Comparison of ENCODE assay signal across 8 cellular contexts in genomic region chr7:100837099-100837836, GRCh38. TPM values are rescaled to one million over a fixed set of nuclear protein-coding genes. Genes with fewer than 3 reads are reported as not detected.
A peak's percentile ranks its signal among the peaks of the same experiment; 100 is the strongest.
DNase-seq lines count a peak whose midpoint lies in the region; ATAC-seq and TF ChIP-seq lines count a peak whose summit lies in the region.

No MANE protein-coding gene starts in this region.

- H3K27me3 ChIP-seq in left lung: no peaks in the 10 kb centered on the region
- H3K27me3 ChIP-seq in HAP-1 (ENCODE audit: low read depth): no peaks in the 10 kb centered on the region

- H3K27ac ChIP-seq in left lung: peak overlapping the region; percentile 83 to 84

- H3K36me3 ChIP-seq in left lung: no peaks in the 10 kb centered on the region
- H3K36me3 ChIP-seq in HAP-1 (replicated peaks): no peaks in the 10 kb centered on the region

- H3K4me3 ChIP-seq in left lung: peak overlapping the region; percentile 24 to 48
- no peak overlapping the region for H3K4me3 ChIP-seq in HAP-1

- H3K9me3 ChIP-seq in left lung (no peaks in the 10 kb centered on the region), HAP-1 (no peaks in the 10 kb centered on the region)

- H3K4me1 ChIP-seq in left lung (peaks cover 6 to 19% of the 10 kb centered on the region in 2 donors), HAP-1 (peaks cover 7% of the 10 kb centered on the region)

- intact Hi-C loops in left lung (cut with DNase I): loop anchor here in 1 of 2 donors (5.0 kb wide), 1 partner anchor 35 kb away; no protein-coding TSS in a partner anchor

- in situ Hi-C loops in HAP-1 (cut with MboI; ENCODE audit: low sequenced_read_pairs): no loop called here

- peak; percentile 94 for ATAC-seq in left lung

- DNase-seq in DMS 273 treated with DMSO at 0.1 percent for 48 hours (lab: John Stamatoyannopoulos, UW) (peak; percentile 80), HCEC 1CT (peak; percentile 95), NCI-H2227 treated with DMSO at 0.1 percent for 48 hours (lab: John Stamatoyannopoulos, UW) (peak; percentile 96), dedifferentiated amniotic fluid mesenchymal stem cell (ENCODE audit: extremely low spot score) (peak; percentile 71), left lung (peak; percentile 90 to 96), HAP-1 (ENCODE audit: low spot score in 2 of 2) (no peak)
- peak; percentile 55 to 74 for DNase-seq in activated CD4-positive, alpha-beta T cell treated with anti-CD3 and anti-CD28 coated beads, Interleukin-2, amount 50 U/mL, for 24 hours (ENCODE audit: low read depth in 1 of 2, low spot score in 1 of 2)
- DNase-seq in stimulated activated CD4-positive, alpha-beta T cell treated with anti-CD3 and anti-CD28 coated beads, Interleukin-1b, Interleukin-23, amount 100 ng/mL, for 4 hours (ENCODE audit: low read depth in 2 of 2): peak; percentile 72

- TF ChIP-seq CTCF in left lung (IDR thresholded peaks at IDR 0.05): no peak

RNA-seq across cellular contexts. Expression of gene EPHB4, which starts 9.9 kb away (rescaled TPM):
- total RNA-seq in left lung: 10 to 100 TPM; 72.9 to 79.1 TPM

RNA-seq across cellular contexts. Expression of gene SLC12A9, which starts 15.2 kb away (rescaled TPM):
- total RNA-seq in left lung: 10 to 100 TPM; 35.7 to 49.9 TPM

RNA-seq across cellular contexts. Expression of gene TRIP6, which starts 29.9 kb away (rescaled TPM):
- 10 to 100 TPM; 72.9 to 84.9 TPM for total RNA-seq in left lung

RNA-seq across cellular contexts. Expression of gene SRRT, which starts 37.6 kb away (rescaled TPM):
- 100 to 1,000 TPM in 1 of 2 donors, 10 to 100 TPM in 1; 91.4 to 119 TPM for total RNA-seq in left lung

RNA-seq across cellular contexts. Expression of gene UFSP1, which starts 52.2 kb away (rescaled TPM):
- total RNA-seq in left lung: 1 to 10 TPM; 1.8 to 4.4 TPM

Comparison
In these comparisons a context has a peak if more than half of its experiments do, and no peak if none do; other contexts are left out.
1. DNase-seq: peak in DMS 273 treated with DMSO at 0.1 percent for 48 hours (single experiment), HCEC 1CT (single experiment), NCI-H2227 treated with DMSO at 0.1 percent for 48 hours (single experiment), activated CD4-positive, alpha-beta T cell treated with anti-CD3 and anti-CD28 coated beads, Interleukin-2, amount 50 U/mL, for 24 hours (2 of 2), dedifferentiated amniotic fluid mesenchymal stem cell (single experiment), left lung (2 of 2) and stimulated activated CD4-positive, alpha-beta T cell treated with anti-CD3 and anti-CD28 coated beads, Interleukin-1b, Interleukin-23, amount 100 ng/mL, for 4 hours (2 of 2); none in HAP-1 (0 of 2).